ENCODE assay signal across 8 cellular contexts in the genomic region with DNA sequence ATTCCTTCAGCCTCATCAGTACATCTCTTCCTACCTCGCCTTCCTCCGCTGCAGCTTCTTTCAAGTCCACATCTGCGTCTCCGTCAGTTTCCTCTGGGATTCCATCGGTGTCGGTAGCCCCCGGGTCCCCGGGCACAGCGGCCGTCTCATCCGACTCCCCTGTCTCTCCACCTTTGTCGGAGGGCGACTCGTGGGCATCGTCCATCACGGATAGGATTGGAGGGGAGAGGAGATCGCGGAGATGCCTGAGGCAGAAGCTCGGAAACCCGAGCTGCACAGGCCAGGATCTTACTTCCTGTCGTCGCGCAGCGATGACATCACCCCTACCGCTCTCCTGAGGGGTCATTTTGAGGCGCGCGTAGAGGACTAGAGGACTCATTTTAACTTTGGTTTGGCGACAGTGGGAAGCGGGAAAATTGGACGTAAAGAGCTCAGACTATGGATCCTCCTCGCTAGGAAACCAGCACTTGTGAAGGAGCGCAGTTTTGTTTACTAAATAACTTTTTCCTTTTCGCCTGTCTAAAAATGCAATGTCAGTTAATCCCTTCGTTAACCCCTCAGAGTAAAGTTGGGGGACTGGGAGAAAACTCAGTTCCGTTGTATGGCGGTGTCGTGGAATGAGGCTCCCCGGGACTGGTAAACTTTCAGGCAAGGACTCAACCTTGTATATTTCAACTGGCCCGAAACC. TPM values are rescaled to one million over a fixed set of nuclear protein-coding genes. Genes with fewer than 3 reads are reported as not detected.
DNase-seq lines count a peak whose midpoint lies in the region; ATAC-seq and FAIRE-seq lines count a peak whose summit lies in the region.

TAF11 (minus strand) TSS at position 290 of the 688 bp plus-strand sequence; CDS start at position 205, 85 bp downstream.

- peak within 1 kb of the TSS; percentile 95 for H3K4me2 ChIP-seq in Karpas-422 (ENCODE audit: low read depth, low read length, poor library complexity, severe bottlenecking)

- H3K9ac ChIP-seq in Karpas-422 (ENCODE audit: low read length): peak within 1 kb of the TSS; percentile 92
- peak within 1 kb of the TSS; percentile 94 for H3K9ac ChIP-seq in mucosa of stomach (ENCODE audit: low read length)

- H3K36me3 ChIP-seq in Karpas-422 (ENCODE audit: insufficient read depth, low read length): peaks cover 11% of the 10 kb centered on the region; the same call in 1 of the 2 replicates
- H3K36me3 ChIP-seq in esophagus (ENCODE audit: control insufficient read depth in 2 of 2, insufficient read depth in 2 of 2, low read length in 1 of 2): no peaks in the 10 kb centered on the region
- H3K36me3 ChIP-seq in mucosa of stomach (ENCODE audit: control insufficient read depth, insufficient read depth, low read length): no peaks in the 10 kb centered on the region

- peak; percentile 69 for ATAC-seq in GM21786 (IDR thresholded peaks at IDR 0.05; ENCODE audit: unreplicated experiment)

- peak within 1 kb of the TSS; percentile 85 for H2AFZ ChIP-seq in Karpas-422 (ENCODE audit: low read length)

- no peak for FAIRE-seq in RCC 7860 (lab: Jason Lieb, UNC)

- H3K27ac ChIP-seq in Karpas-422 (ENCODE audit: low read length) (peak within 1 kb of the TSS; percentile 45), esophagus (ENCODE audit: low read depth in 2 of 2, low read length in 1 of 2) (peak within 1 kb of the TSS; percentile 93 to 98)

- H3K9me2 ChIP-seq in Karpas-422 (replicated peaks; ENCODE audit: insufficient read depth, low read length): no peaks in the 10 kb centered on the region

- peaks cover 66% of the 10 kb centered on the region for H3K79me2 ChIP-seq in Karpas-422 (ENCODE audit: low read length)

- no peaks in the 10 kb centered on the region for H3K9me3 ChIP-seq in Karpas-422 (ENCODE audit: low read length)
- no peaks in the 10 kb centered on the region for H3K9me3 ChIP-seq in esophagus (ENCODE audit: control insufficient read depth in 2 of 2, insufficient read depth in 1 of 2, low read depth in 1 of 2, low read length in 1 of 2)
- H3K9me3 ChIP-seq in mucosa of stomach (ENCODE audit: control insufficient read depth, low read length): no peaks in the 10 kb centered on the region

- no peaks in the 10 kb centered on the region for H3K27me3 ChIP-seq in Karpas-422 (ENCODE audit: low read length)
- no peaks in the 10 kb centered on the region for H3K27me3 ChIP-seq in esophagus (ENCODE audit: control insufficient read depth in 1 of 2, insufficient read depth in 2 of 2, low read length in 2 of 2)
- no peaks in the 10 kb centered on the region for H3K27me3 ChIP-seq in mucosa of stomach (ENCODE audit: control insufficient read depth, insufficient read depth, low read length)

- H3K4me3 ChIP-seq in Karpas-422 (ENCODE audit: low read length) (peak within 1 kb of the TSS; percentile 94), esophagus (ENCODE audit: low read depth in 1 of 2, low read length in 2 of 2) (peak within 1 kb of the TSS; percentile 84 to 92), mucosa of stomach (ENCODE audit: low read length) (peak within 1 kb of the TSS; percentile 98)

- DNase-seq in DMS153 treated with DMSO at 0.1 percent for 48 hours (lab: John Stamatoyannopoulos, UW; ENCODE audit: unreplicated experiment) (peak; percentile 87), Karpas-422 (peak; percentile 96), RCC 7860 (ENCODE audit: low spot score) (peak; percentile 79)
- DNase-seq in activated T-cell treated with anti-CD3 and anti-CD28 coated beads, Interleukin-2, amount 50 U/mL, for 48 hours: peak; percentile 90 to 92
- peak; percentile 94 for DNase-seq in stimulated activated CD8-positive, alpha-beta memory T cell treated with anti-CD3 and anti-CD28 coated beads, Interleukin-4, amount 100 ng/mL, for 48 hours

- WGBS in esophagus, 2 donors: 0% methylated on average over 40 of the region's 40 CpGs

- H3K4me1 ChIP-seq in Karpas-422 (ENCODE audit: low read length): peaks cover 30% of the 10 kb centered on the region
- H3K4me1 ChIP-seq in esophagus (ENCODE audit: control insufficient read depth in 2 of 2, insufficient read depth in 2 of 2, low read length in 1 of 2): no peaks in the 10 kb centered on the region
- H3K4me1 ChIP-seq in mucosa of stomach (ENCODE audit: control insufficient read depth, insufficient read depth, low read length): peaks cover 10% of the 10 kb centered on the region

- H4K20me1 ChIP-seq in Karpas-422 (ENCODE audit: insufficient read depth, low read depth, low read length): 0 out of 2 replicates have a peak, but pooled peaks cover 3% of the 10 kb centered on the region

RNA-seq across cellular contexts. Expression of gene TAF11, which starts in this region (rescaled TPM):
- total RNA-seq in Karpas-422 (2014; rRNA removed; shearing (Covaris generic); ENCODE audit: low replicate concordance): 15.9 and 19.1 TPM in 2 replicates
- polyA plus RNA-seq in esophagus: 10 to 100 TPM; 20.3 to 24.3 TPM

Comparison
In these comparisons a context has a peak if more than half of its experiments do, and no peak if none do; other contexts are left out.
1. Peak in every context shown above with its lines: DNase-seq, ATAC-seq, H3K4me3 ChIP-seq and H3K27ac ChIP-seq.